Comparison of ENCODE assay signal across 22 cellular contexts in genomic region chr2:218644721-218645120, GRCh38. TPM values are rescaled to one million over a fixed set of nuclear protein-coding genes. Genes with fewer than 3 reads are reported as not detected.
DNase-seq lines count a peak whose midpoint lies in the region; ATAC-seq, FAIRE-seq and TF ChIP-seq lines count a peak whose summit lies in the region.
"Had no signal": no experiment of that assay in that cellular context is flagged by ENCODE, and none has a peak within 500 bp of the region (broad histone marks: within the 10 kb centered on the region; RNA-seq: fewer than 3 reads in every experiment).

No MANE protein-coding gene starts in this region.

- DNase-seq in stimulated activated naive CD8-positive, alpha-beta T cell treated with anti-CD3 and anti-CD28 coated beads, Interleukin-15, amount 100 ng/mL, for 72 hours = no peak
- no peak for DNase-seq in stimulated activated naive CD8-positive, alpha-beta T cell treated with anti-CD3 and anti-CD28 coated beads, Interleukin-15, Interleukin-2, amounts not matched to agents 100 U/mL and 50 U/mL, for 24 hours
- DNase-seq in astrocyte (ENCODE audit: low read depth) (no peak), kidney glomerular epithelial cell (lab: John Stamatoyannopoulos, UW) (peak; percentile 14), substantia nigra (lab: John Stamatoyannopoulos, UW) (no peak)
- DNase-seq: activated CD4-positive, alpha-beta T cell treated with anti-CD3 and anti-CD28 coated beads for 1 hour; activated CD8-positive, alpha-beta memory T cell treated with anti-CD3 and anti-CD28 coated beads, Interleukin-2, amount 50 U/mL, for 48 hours; activated naive CD4-positive, alpha-beta T cell; CD8-positive, alpha-beta T cell; islet precursor cell; midbrain; NCI-H2107; NCI-H524; OCI-M1; stimulated activated CD4-positive, alpha-beta T cell treated with anti-CD3 and anti-CD28 coated beads, Interleukin-15, amount 100 ng/mL, for 24 hours; T1000 had no signal

- no peak for TF ChIP-seq CTCF in astrocyte (IDR thresholded peaks at IDR 0.05; ENCODE audit: insufficient read depth, low read depth, low read length)

- H3K4me1 Mint-ChIP-seq in stimulated activated naive CD8-positive, alpha-beta T cell treated with anti-CD3 and anti-CD28 coated beads, Interleukin-15, amount 100 ng/mL, for 72 hours = peaks cover 6% of the 10 kb centered on the region
- H3K4me1 Mint-ChIP-seq in astrocyte (ENCODE audit: low read depth, unreplicated experiment) = no peaks in the 10 kb centered on the region

- H3K27ac ChIP-seq in astrocyte (ENCODE audit: low read depth, low read length) (peak overlapping the region; percentile 69), subcutaneous abdominal adipose tissue (ENCODE audit: low read depth, low read length) (peak overlapping the region; percentile 37), substantia nigra (ENCODE audit: low read depth, low read length, poor library complexity, severe bottlenecking) (no peak overlapping the region)
- H3K27ac ChIP-seq: esophagus muscularis mucosa, neutrophil had no signal

- peaks cover 25% of the 10 kb centered on the region for H3K79me2 ChIP-seq in astrocyte (ENCODE audit: insufficient read depth, low read length)

- no peak for FAIRE-seq in astrocyte (lab: Jason Lieb, UNC)

- no peak overlapping the region for H3K4me2 ChIP-seq in astrocyte (ENCODE audit: low read length)

- H3K4me1 ChIP-seq in astrocyte (ENCODE audit: insufficient read depth, low read length) (peaks cover 8% of the 10 kb centered on the region), subcutaneous abdominal adipose tissue (ENCODE audit: control insufficient read depth in 5 of 5, insufficient read depth in 5 of 5, low read length in 5 of 5) (peaks cover 0 to 12% (median 0%) of the 10 kb centered on the region in 5 donors)

- no peaks in the 10 kb centered on the region for H3K27me3 Mint-ChIP-seq in stimulated activated naive CD8-positive, alpha-beta T cell treated with anti-CD3 and anti-CD28 coated beads, Interleukin-15, amount 100 ng/mL, for 72 hours
- H3K27me3 Mint-ChIP-seq in astrocyte (ENCODE audit: low read depth, unreplicated experiment) = no peaks in the 10 kb centered on the region

- H3K9me3 Mint-ChIP-seq in stimulated activated naive CD8-positive, alpha-beta T cell treated with anti-CD3 and anti-CD28 coated beads, Interleukin-15, amount 100 ng/mL, for 72 hours = no peaks in the 10 kb centered on the region
- no peaks in the 10 kb centered on the region for H3K9me3 Mint-ChIP-seq in astrocyte (ENCODE audit: unreplicated experiment)
- H3K9me3 Mint-ChIP-seq: CD8-positive, alpha-beta T cell had no signal

- peak overlapping the region; percentile 9 to 94 for H3K27ac Mint-ChIP-seq in stimulated activated naive CD8-positive, alpha-beta T cell treated with anti-CD3 and anti-CD28 coated beads, Interleukin-15, amount 100 ng/mL, for 72 hours
- peak overlapping the region; percentile 3 for H3K27ac Mint-ChIP-seq in astrocyte (ENCODE audit: unreplicated experiment)
- H3K27ac Mint-ChIP-seq: CD8-positive, alpha-beta T cell had no signal

- H3K27me3 ChIP-seq in astrocyte (ENCODE audit: insufficient read depth, low read length) (no peaks in the 10 kb centered on the region), subcutaneous abdominal adipose tissue (ENCODE audit: control insufficient read depth in 5 of 5, insufficient read depth in 4 of 5, low read length in 5 of 5) (no peaks in the 10 kb centered on the region)
- H3K27me3 ChIP-seq: esophagus muscularis mucosa, neutrophil had no signal

- H3K36me3 ChIP-seq in astrocyte (ENCODE audit: insufficient read depth, low read length) (peaks cover 56% of the 10 kb centered on the region), subcutaneous abdominal adipose tissue (ENCODE audit: control insufficient read depth in 5 of 5, insufficient read depth in 5 of 5, low read length in 5 of 5) (peaks cover 12 to 90% (median 81%) of the 10 kb centered on the region in 5 donors)

- H3K36me3 Mint-ChIP-seq in astrocyte (ENCODE audit: low read depth, unreplicated experiment) = peaks cover 19% of the 10 kb centered on the region

- no peak overlapping the region for H2AFZ ChIP-seq in astrocyte (ENCODE audit: low read depth, low read length)

- no peak overlapping the region for H3K4me3 Mint-ChIP-seq in stimulated activated naive CD8-positive, alpha-beta T cell treated with anti-CD3 and anti-CD28 coated beads, Interleukin-15, amount 100 ng/mL, for 72 hours
- H3K4me3 Mint-ChIP-seq in astrocyte (ENCODE audit: unreplicated experiment) = no peak overlapping the region
- H3K4me3 Mint-ChIP-seq: CD8-positive, alpha-beta T cell had no signal

- H3K9ac ChIP-seq in astrocyte (ENCODE audit: low read length) (peak overlapping the region; percentile 58), subcutaneous abdominal adipose tissue (ENCODE audit: low read length in 5 of 5) (no peak overlapping the region)

- ATAC-seq in stimulated activated naive CD8-positive, alpha-beta T cell treated with anti-CD3 and anti-CD28 coated beads, Interleukin-15, amount 100 ng/mL, for 72 hours = no peak
- no peak for ATAC-seq in stimulated activated naive CD8-positive, alpha-beta T cell treated with anti-CD3 and anti-CD28 coated beads, Interleukin-15, Interleukin-2, amounts not matched to agents 100 U/mL and 50 U/mL, for 24 hours
- ATAC-seq in GM21528 (IDR thresholded peaks at IDR 0.05; ENCODE audit: low FRiP score, unreplicated experiment) (no peak), HG02588 (IDR thresholded peaks at IDR 0.05; ENCODE audit: unreplicated experiment) (no peak)
- ATAC-seq: CD8-positive, alpha-beta T cell; SK-N-SH treated with all-trans-retinoic acid at 6 μM for 48 hours had no signal

- H3K4me3 ChIP-seq in astrocyte (ENCODE audit: insufficient read depth, low read depth, low read length) (no peak overlapping the region), subcutaneous abdominal adipose tissue (ENCODE audit: low read depth in 1 of 5, low read length in 5 of 5) (no peak overlapping the region)
- H3K4me3 ChIP-seq: esophagus muscularis mucosa had no signal

- H4K20me1 ChIP-seq in astrocyte (ENCODE audit: insufficient read depth, low read length) = peaks cover 19% of the 10 kb centered on the region

- H3K9me3 ChIP-seq in astrocyte (ENCODE audit: insufficient read depth, low read depth, low read length) (no peaks in the 10 kb centered on the region), subcutaneous abdominal adipose tissue (ENCODE audit: control insufficient read depth in 5 of 5, low read length in 5 of 5) (no peaks in the 10 kb centered on the region)
- H3K9me3 ChIP-seq: esophagus muscularis mucosa, neutrophil had no signal

RNA-seq across cellular contexts. Expression of gene ZNF142, which starts 14.7 kb away (rescaled TPM):
- 19.9 and 28.0 TPM in 2 replicates for total RNA-seq in astrocyte

RNA-seq across cellular contexts. Expression of gene BCS1L, which starts 14.8 kb away (rescaled TPM):
- total RNA-seq in astrocyte = 27.5 and 28.4 TPM in 2 replicates

RNA-seq across cellular contexts. Expression of gene RNF25, which starts 27.1 kb away (rescaled TPM):
- 44.7 and 47.3 TPM in 2 replicates for total RNA-seq in astrocyte

RNA-seq across cellular contexts. Expression of gene STK36, which starts 27.2 kb away (rescaled TPM):
- 42.6 and 46.0 TPM in 2 replicates for total RNA-seq in astrocyte

RNA-seq across cellular contexts. Expression of gene PLCD4, which starts 37.0 kb away (rescaled TPM):
- total RNA-seq in astrocyte = 0.86 and 0.89 TPM in 2 replicates
